ENCODE assay signal across 8 cellular contexts in the genomic region with DNA sequence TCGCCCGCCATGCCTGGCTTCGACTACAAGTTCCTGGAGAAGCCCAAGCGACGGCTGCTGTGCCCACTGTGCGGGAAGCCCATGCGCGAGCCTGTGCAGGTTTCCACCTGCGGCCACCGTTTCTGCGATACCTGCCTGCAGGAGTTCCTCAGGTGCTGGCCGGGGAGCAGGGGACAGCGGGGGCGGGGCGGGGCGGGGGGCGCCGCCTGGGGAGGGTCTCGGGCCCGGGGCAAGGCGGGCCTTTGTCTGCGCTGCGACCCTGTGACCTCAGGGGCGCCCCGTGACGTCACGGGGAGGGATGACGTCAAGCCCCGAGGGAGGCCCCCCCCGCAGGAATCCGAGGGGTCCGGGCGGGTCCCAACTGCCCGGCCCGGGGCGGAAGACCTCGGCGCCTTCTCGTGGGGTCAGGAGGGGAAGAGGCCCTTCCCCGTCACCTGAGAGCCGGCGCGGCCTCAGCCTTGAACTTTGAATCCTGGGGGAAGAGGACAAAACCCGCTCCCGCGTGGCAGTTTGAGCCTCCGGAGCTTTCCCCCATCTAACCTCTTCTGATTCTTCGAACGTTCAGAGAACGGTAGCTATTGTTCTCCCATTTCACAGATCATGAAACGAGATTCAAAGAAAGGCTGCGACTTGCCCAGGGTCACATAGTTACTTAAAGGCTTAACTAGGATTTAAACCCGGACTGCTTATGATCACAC. TPM values are rescaled to one million over a fixed set of nuclear protein-coding genes. Genes with fewer than 3 reads are reported as not detected.
DNase-seq lines count a peak whose midpoint lies in the region; ATAC-seq and TF ChIP-seq lines count a peak whose summit lies in the region.

No MANE protein-coding gene starts in this region.

- H3K4me1 ChIP-seq in BE2C, result peaks cover 12% of the 10 kb centered on the region

- TF ChIP-seq CTCF in BE2C (IDR thresholded peaks at IDR 0.05; ENCODE audit: low read depth, low read length), result no peak
- TF ChIP-seq CTCF in LNCaP clone FGC (IDR thresholded peaks at IDR 0.05; ENCODE audit: control insufficient read depth, extremely low read depth, insufficient read depth), result no peak

- H3K9me3 ChIP-seq in BE2C, result no peaks in the 10 kb centered on the region

- no peaks in the 10 kb centered on the region for H3K27me3 ChIP-seq in BE2C

- DNase-seq in BE2C (peak; percentile 30), LNCaP clone FGC (ENCODE audit: low read depth) (no peak), ecto neural progenitor cell (ENCODE audit: low spot score) (peak; percentile 96), medulla oblongata (ENCODE audit: extremely low spot score) (peak; percentile 60), H4 (ENCODE audit: low spot score) (no peak)
- peak; percentile 67 for DNase-seq in activated CD4-positive, alpha-beta T cell treated with anti-CD3 and anti-CD28 coated beads, Interleukin-2, amount 50 U/mL, for 1 hour
- peak; percentile 84 for DNase-seq in stimulated activated CD8-positive, alpha-beta memory T cell treated with anti-CD3 and anti-CD28 coated beads, Interleukin-4, amount 100 ng/mL, for 48 hours

- H3K4me3 ChIP-seq in BE2C (ENCODE audit: low read depth, low read length), result peak overlapping the region; percentile 84
- H3K4me3 ChIP-seq in LNCaP clone FGC (ENCODE audit: low read depth, low read length), result peak overlapping the region; percentile 89

- peak; percentile 16 for ATAC-seq in GM21390 (IDR thresholded peaks at IDR 0.05; ENCODE audit: unreplicated experiment)

- H3K36me3 ChIP-seq in BE2C, result peaks cover 19% of the 10 kb centered on the region

RNA-seq across cellular contexts. Expression of gene TRAF4, which starts 0.4 kb away (rescaled TPM):
- 209 TPM for polyA plus RNA-seq in BE2C (2012; ENCODE audit: insufficient read depth, insufficient read length, low read depth)
- 27.7 and 40.5 TPM in 2 replicates for total RNA-seq in H4 (2014; rRNA removed; shearing (Covaris generic))

RNA-seq across cellular contexts. Expression of gene NEK8, which starts 15.7 kb away (rescaled TPM):
- 1.9 TPM for polyA plus RNA-seq in BE2C (2012; ENCODE audit: insufficient read depth, insufficient read length, low read depth)
- total RNA-seq in H4 (2014; rRNA removed; shearing (Covaris generic)), result 1.4 and 3.1 TPM in 2 replicates

RNA-seq across cellular contexts. Expression of gene TLCD1, which starts 18.2 kb away (rescaled TPM):
- polyA plus RNA-seq in BE2C (2012; ENCODE audit: insufficient read depth, insufficient read length, low read depth), result 2.0 TPM
- total RNA-seq in H4 (2014; rRNA removed; shearing (Covaris generic)), result 21.0 and 34.2 TPM in 2 replicates

RNA-seq across cellular contexts. Expression of gene RPL23A, which starts 24.5 kb away (rescaled TPM):
- polyA plus RNA-seq in BE2C (2012; ENCODE audit: insufficient read depth, insufficient read length, low read depth), result 739 TPM
- 957 and 967 TPM in 2 replicates for total RNA-seq in H4 (2014; rRNA removed; shearing (Covaris generic))

RNA-seq across cellular contexts. Expression of gene RAB34, which starts 26.6 kb away (rescaled TPM):
- not detected for polyA plus RNA-seq in BE2C (2012; ENCODE audit: insufficient read depth, insufficient read length, low read depth)
- total RNA-seq in H4 (2014; rRNA removed; shearing (Covaris generic)), result 233 and 275 TPM in 2 replicates

Comparison
In these comparisons a context has a peak if more than half of its experiments do, and no peak if none do; other contexts are left out.
1. DNase-seq: peak in BE2C (single experiment), activated CD4-positive, alpha-beta T cell treated with anti-CD3 and anti-CD28 coated beads, Interleukin-2, amount 50 U/mL, for 1 hour (single experiment), ecto neural progenitor cell (single experiment), medulla oblongata (single experiment) and stimulated activated CD8-positive, alpha-beta memory T cell treated with anti-CD3 and anti-CD28 coated beads, Interleukin-4, amount 100 ng/mL, for 48 hours (single experiment); none in LNCaP clone FGC (single experiment) and H4 (single experiment).